Comparison of ENCODE assay signal across 10 cellular contexts in genomic region chr22:36453266-36453607, GRCh38. TPM values are rescaled to one million over a fixed set of nuclear protein-coding genes. Genes with fewer than 3 reads are reported as not detected.
A peak's percentile ranks its signal among the peaks of the same experiment; 100 is the strongest.
DNase-seq lines count a peak whose midpoint lies in the region; ATAC-seq and TF ChIP-seq lines count a peak whose summit lies in the region.
"Had no signal": no experiment of that assay in that cellular context is flagged by ENCODE, and none has a peak within 500 bp of the region (broad histone marks: within the 10 kb centered on the region; RNA-seq: fewer than 3 reads in every experiment).

No MANE protein-coding gene starts in this region.

- peaks cover 72% of the 10 kb centered on the region for H3K4me1 ChIP-seq in CD4-positive, alpha-beta memory T cell (ENCODE audit: insufficient read depth, low read length)
- peaks cover 7% of the 10 kb centered on the region; the same call in 1 of the 2 replicates for H3K4me1 ChIP-seq in GM23248 (ENCODE audit: insufficient read depth)
- H3K4me1 ChIP-seq in neural progenitor cell, result peaks cover 7% of the 10 kb centered on the region
- H3K4me1 ChIP-seq in HAP-1, result peaks cover 7% of the 10 kb centered on the region
- H3K4me1 ChIP-seq in endodermal cell (ENCODE audit: control insufficient read depth, insufficient read depth, low read length), result peaks cover 4% of the 10 kb centered on the region

- H2AFZ ChIP-seq in GM23248, result no peak overlapping the region
- no peak overlapping the region for H2AFZ ChIP-seq in neural progenitor cell (replicated peaks)

- POLR2A ChIA-PET in CD4-positive, alpha-beta memory T cell (lab: Charles Lee; ENCODE audit: partially characterized antibody), result interaction anchor here (3.9 to 7.0 kb wide), 4 partner anchors 47 to 120 kb away, joined by 36 to 94 read pairs (median 57); partner anchors contain the start of gene MYH9
- POLR2A ChIA-PET in activated naive CD8-positive, alpha-beta T cell treated with anti-CD3 and anti-CD28 coated beads, Interleukin-2, amount 10 ng/mL, durations not matched to agents 7 days and 5 days (lab: Charles Lee), result interaction anchor here (1.1 to 3.5 kb wide), 2 partner anchors 66 to 118 kb away, joined by 3 to 13 read pairs; partner anchors contain the start of gene MYH9

- no peaks in the 10 kb centered on the region for H3K9me2 ChIP-seq in GM23248 (ENCODE audit: insufficient read depth)

- H3K4me1 Mint-ChIP-seq in CD4-positive, alpha-beta memory T cell, result peaks cover 33 to 61% (median 49%) of the 10 kb centered on the region in 4 donors
- H3K4me1 Mint-ChIP-seq in activated naive CD8-positive, alpha-beta T cell treated with anti-CD3 and anti-CD28 coated beads, Interleukin-2, amount 10 ng/mL, durations not matched to agents 7 days and 5 days, result peaks cover 55% of the 10 kb centered on the region
- H3K4me1 Mint-ChIP-seq in neural progenitor cell (peaks cover 28% of the 10 kb centered on the region), endodermal cell (peaks cover 10% of the 10 kb centered on the region)

- no peaks in the 10 kb centered on the region for H3K36me3 ChIP-seq in CD4-positive, alpha-beta memory T cell (ENCODE audit: insufficient read depth, low read length)
- no peaks in the 10 kb centered on the region for H3K36me3 ChIP-seq in GM23248 (ENCODE audit: low read depth)
- H3K36me3 ChIP-seq in neural progenitor cell, result no peaks in the 10 kb centered on the region
- H3K36me3 ChIP-seq in HAP-1 (replicated peaks), result no peaks in the 10 kb centered on the region
- no peaks in the 10 kb centered on the region for H3K36me3 ChIP-seq in endodermal cell (ENCODE audit: control insufficient read depth, insufficient read depth, low read length)

- H3K27me3 Mint-ChIP-seq in CD4-positive, alpha-beta memory T cell, result no peaks in the 10 kb centered on the region
- H3K27me3 Mint-ChIP-seq in activated naive CD8-positive, alpha-beta T cell treated with anti-CD3 and anti-CD28 coated beads, Interleukin-2, amount 10 ng/mL, durations not matched to agents 7 days and 5 days, result no peaks in the 10 kb centered on the region
- peaks cover 4% of the 10 kb centered on the region for H3K27me3 Mint-ChIP-seq in neural progenitor cell (ENCODE audit: insufficient read depth, low read depth)
- H3K27me3 Mint-ChIP-seq in endodermal cell (ENCODE audit: insufficient read depth), result no peaks in the 10 kb centered on the region

- 85 to 100% methylated on average over 1 of the region's 1 CpG for WGBS in GM23248 (ENCODE audit: low coverage in 1 of 2, low lambda C conversion rate in 2 of 2, missing lambda C conversion rate in 2 of 2), 2 experiments
- no CpG with 5 or more reads among the region's 1 CpG for WGBS in endodermal cell (ENCODE audit: insufficient coverage in 1 of 2, insufficient read length in 1 of 2), 2 experiments

- no peak for TF ChIP-seq CTCF in neural progenitor cell (IDR thresholded peaks at IDR 0.05)
- no peak for TF ChIP-seq CTCF in endodermal cell (conservative IDR thresholded peaks at IDR 0.05)

- no peaks in the 10 kb centered on the region for H3K9me3 ChIP-seq in CD4-positive, alpha-beta memory T cell (ENCODE audit: control insufficient read depth in 1 of 2, low read length in 2 of 2)
- H3K9me3 ChIP-seq in GM23248 (ENCODE audit: low read depth), result no peaks in the 10 kb centered on the region
- H3K9me3 ChIP-seq in neural progenitor cell (ENCODE audit: low read depth), result no peaks in the 10 kb centered on the region
- no peaks in the 10 kb centered on the region for H3K9me3 ChIP-seq in HAP-1
- H3K9me3 ChIP-seq in endodermal cell (ENCODE audit: control insufficient read depth, low read length), result no peaks in the 10 kb centered on the region

- CTCF ChIA-PET in CD4-positive, alpha-beta memory T cell (lab: Charles Lee; ENCODE audit: partially characterized antibody), result interaction anchor here (1.4 to 1.7 kb wide), 2 partner anchors 17 to 88 kb away, joined by 3 to 4 read pairs; no protein-coding TSS in a partner anchor

- no peaks in the 10 kb centered on the region for H3K27me3 ChIP-seq in CD4-positive, alpha-beta memory T cell (ENCODE audit: insufficient read depth, low read length)
- no peaks in the 10 kb centered on the region for H3K27me3 ChIP-seq in GM23248 (replicated peaks; ENCODE audit: insufficient read depth)
- H3K27me3 ChIP-seq in neural progenitor cell, result no peaks in the 10 kb centered on the region
- no peaks in the 10 kb centered on the region for H3K27me3 ChIP-seq in HAP-1 (ENCODE audit: low read depth)
- H3K27me3 ChIP-seq in endodermal cell (ENCODE audit: control insufficient read depth, insufficient read depth, low read length, poor library complexity, severe bottlenecking), result no peaks in the 10 kb centered on the region

- peak overlapping the region; percentile 44 to 80 (median 72) for H3K4me3 Mint-ChIP-seq in CD4-positive, alpha-beta memory T cell
- peak overlapping the region; percentile 56 for H3K4me3 Mint-ChIP-seq in activated naive CD8-positive, alpha-beta T cell treated with anti-CD3 and anti-CD28 coated beads, Interleukin-2, amount 10 ng/mL, durations not matched to agents 7 days and 5 days
- H3K4me3 Mint-ChIP-seq in neural progenitor cell (peak overlapping the region; percentile 11), endodermal cell (no peak overlapping the region)

- H3K9me3 Mint-ChIP-seq in CD4-positive, alpha-beta memory T cell, result no peaks in the 10 kb centered on the region
- H3K9me3 Mint-ChIP-seq in activated naive CD8-positive, alpha-beta T cell treated with anti-CD3 and anti-CD28 coated beads, Interleukin-2, amount 10 ng/mL, durations not matched to agents 7 days and 5 days, result no peaks in the 10 kb centered on the region
- no peaks in the 10 kb centered on the region for H3K9me3 Mint-ChIP-seq in neural progenitor cell
- no peaks in the 10 kb centered on the region for H3K9me3 Mint-ChIP-seq in endodermal cell

- H4K20me1 ChIP-seq in GM23248 (ENCODE audit: insufficient read depth) (no peaks in the 10 kb centered on the region), neural progenitor cell (ENCODE audit: low read depth) (no peaks in the 10 kb centered on the region)

- no peak overlapping the region for H3K9ac ChIP-seq in GM23248
- H3K9ac ChIP-seq in neural progenitor cell, result no peak overlapping the region
- H3K9ac ChIP-seq in endodermal cell (ENCODE audit: extremely low read depth, low read length, poor library complexity, severe bottlenecking), result no peak overlapping the region

- DNase-seq in CD4-positive, alpha-beta memory T cell, result no peak
- DNase-seq in GM23248 (peak; percentile 51), neural progenitor cell (ENCODE audit: low spot score) (no peak), T-helper 9 cell (no peak), HAP-1 (ENCODE audit: low spot score in 2 of 2) (no peak), endodermal cell (no peak), cerebellar nuclear complex (lab: John Stamatoyannopoulos, UW) (no peak)
- no peak for DNase-seq in activated naive CD8-positive, alpha-beta T cell treated with anti-CD3 and anti-CD28 coated beads, Interleukin-2, amount 10 ng/mL, durations not matched to agents 7 days and 5 days
- DNase-seq: NCI-H1436, SHP77 had no signal

- H3K4me2 ChIP-seq in GM23248 (ENCODE audit: unreplicated experiment) (no peak overlapping the region), neural progenitor cell (no peak overlapping the region)

- in situ Hi-C loops in GM23248 (cut with MboI) (no loop called here), HAP-1 (cut with MboI; ENCODE audit: low sequenced_read_pairs) (no loop called here)

- no peak overlapping the region for H3K4me3 ChIP-seq in CD4-positive, alpha-beta memory T cell (ENCODE audit: low read length in 2 of 2)
- H3K4me3 ChIP-seq in GM23248 (no peak overlapping the region), neural progenitor cell (no peak overlapping the region), HAP-1 (no peak overlapping the region), endodermal cell (ENCODE audit: low read length) (no peak overlapping the region)

- no peaks in the 10 kb centered on the region for H3K36me3 Mint-ChIP-seq in CD4-positive, alpha-beta memory T cell
- H3K36me3 Mint-ChIP-seq in activated naive CD8-positive, alpha-beta T cell treated with anti-CD3 and anti-CD28 coated beads, Interleukin-2, amount 10 ng/mL, durations not matched to agents 7 days and 5 days, result peaks cover 3% of the 10 kb centered on the region
- H3K36me3 Mint-ChIP-seq in neural progenitor cell, result no peaks in the 10 kb centered on the region
- no peaks in the 10 kb centered on the region for H3K36me3 Mint-ChIP-seq in endodermal cell (ENCODE audit: low read depth)

- ATAC-seq in activated naive CD8-positive, alpha-beta T cell treated with anti-CD3 and anti-CD28 coated beads, Interleukin-2, amount 10 ng/mL, durations not matched to agents 7 days and 5 days (ENCODE audit: low read depth), result no peak

- peak overlapping the region; percentile 66 for H3K27ac ChIP-seq in CD4-positive, alpha-beta memory T cell (ENCODE audit: low read depth, low read length)
- no peak overlapping the region for H3K27ac ChIP-seq in GM23248
- no peak overlapping the region for H3K27ac ChIP-seq in neural progenitor cell
- no peak overlapping the region for H3K27ac ChIP-seq in endodermal cell (ENCODE audit: low read depth, low read length)

- H3F3A ChIP-seq in GM23248 (ENCODE audit: insufficient read depth) (peaks cover 7% of the 10 kb centered on the region; the same call in 1 of the 2 replicates), neural progenitor cell (ENCODE audit: low read depth) (peaks cover 41% of the 10 kb centered on the region)

- H3K79me2 ChIP-seq in GM23248 (ENCODE audit: insufficient read depth) (no peaks in the 10 kb centered on the region), neural progenitor cell (ENCODE audit: low read depth) (no peaks in the 10 kb centered on the region)

- H3K27ac Mint-ChIP-seq in CD4-positive, alpha-beta memory T cell, result peak overlapping the region; percentile 93 to 98 (median 95)
- peak overlapping the region; percentile 93 for H3K27ac Mint-ChIP-seq in activated naive CD8-positive, alpha-beta T cell treated with anti-CD3 and anti-CD28 coated beads, Interleukin-2, amount 10 ng/mL, durations not matched to agents 7 days and 5 days
- H3K27ac Mint-ChIP-seq in neural progenitor cell, result peak overlapping the region; percentile 36
- no peak overlapping the region for H3K27ac Mint-ChIP-seq in endodermal cell

- intact Hi-C loops in CD4-positive, alpha-beta memory T cell (cut with micrococcal nuclease), result no loop called here

RNA-seq across cellular contexts. Expression of gene TXN2, which starts 28.2 kb away (rescaled TPM):
- total RNA-seq in CD4-positive, alpha-beta memory T cell, result 10 to 100 TPM; 33.5 to 34.5 TPM
- 100 to 1,000 TPM; 103 to 148 TPM for polyA plus RNA-seq in CD4-positive, alpha-beta memory T cell
- total RNA-seq in GM23248 (2014; rRNA removed; shearing (Covaris generic)), result 24.0 and 33.1 TPM in 2 replicates
- 104 and 109 TPM in 2 replicates for polyA plus RNA-seq in GM23248 (2016; fragmentation: Nextera tagmentation; extraction: Ambion mirVana)
- total RNA-seq in activated naive CD8-positive, alpha-beta T cell treated with anti-CD3 and anti-CD28 coated beads, Interleukin-2, amount 10 ng/mL, durations not matched to agents 7 days and 5 days, result 10 to 100 TPM; 64.5 to 64.6 TPM
- total RNA-seq in neural progenitor cell (ENCODE audit: low replicate concordance) (19.8 and 31.8 TPM in 2 replicates), endodermal cell (10 to 100 TPM; 52.9 to 53.9 TPM)
- 69.6 TPM for polyA plus RNA-seq in endodermal cell (2013, experiment 1 of 2)
- polyA plus RNA-seq in endodermal cell (2013, experiment 2 of 2), result 65.8 TPM

RNA-seq across cellular contexts. Expression of gene FOXRED2, which starts 53.6 kb away (rescaled TPM):
- total RNA-seq in CD4-positive, alpha-beta memory T cell, result 1 to 10 TPM; 7.3 to 8.5 TPM
- 1 to 10 TPM in 1 of 2 donors, not detected in 1; 2.7 TPM for polyA plus RNA-seq in CD4-positive, alpha-beta memory T cell
- 4.2 and 4.4 TPM in 2 replicates for total RNA-seq in GM23248 (2014; rRNA removed; shearing (Covaris generic))
- 5.0 and 6.5 TPM in 2 replicates for polyA plus RNA-seq in GM23248 (2016; fragmentation: Nextera tagmentation; extraction: Ambion mirVana)
- 10 to 100 TPM; 10.9 to 12.0 TPM for total RNA-seq in activated naive CD8-positive, alpha-beta T cell treated with anti-CD3 and anti-CD28 coated beads, Interleukin-2, amount 10 ng/mL, durations not matched to agents 7 days and 5 days
- 4.7 and 10.4 TPM in 2 replicates for total RNA-seq in neural progenitor cell (ENCODE audit: low replicate concordance)
- 10 to 100 TPM; 28.3 to 33.3 TPM for total RNA-seq in endodermal cell
- polyA plus RNA-seq in endodermal cell (2013, experiment 1 of 2), result 18.0 TPM
- 17.1 TPM for polyA plus RNA-seq in endodermal cell (2013, experiment 2 of 2)
